In the genomic region with DNA sequence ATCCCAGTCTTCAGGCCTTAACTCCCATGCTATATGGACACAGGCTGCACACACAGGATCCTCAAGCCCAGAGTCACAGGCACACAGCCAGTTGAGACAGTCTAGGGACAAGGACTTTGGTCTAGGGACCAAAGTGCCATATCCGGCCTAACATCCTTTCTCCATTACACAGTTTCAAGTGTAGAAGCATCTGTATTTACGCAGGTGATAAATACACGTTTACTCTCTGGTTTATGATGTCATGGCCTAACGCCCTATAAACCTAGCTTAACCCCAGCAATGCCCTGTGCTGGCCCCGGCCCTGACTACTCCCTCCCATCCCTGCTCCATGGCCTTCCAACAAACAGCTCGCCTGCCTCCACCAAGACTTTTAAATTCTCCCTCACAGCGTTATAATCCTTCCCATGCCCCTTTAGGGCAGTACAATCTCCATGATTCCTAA, we compare ENCODE assay signal across 14 cellular contexts. TPM values are rescaled to one million over a fixed set of nuclear protein-coding genes. Genes with fewer than 3 reads are reported as not detected.
A peak's percentile ranks its signal among the peaks of the same experiment; 100 is the strongest.
DNase-seq lines count a peak whose midpoint lies in the region; ATAC-seq and TF ChIP-seq lines count a peak whose summit lies in the region.
"Had no signal": no experiment of that assay in that cellular context is flagged by ENCODE, and none has a peak within 500 bp of the region (broad histone marks: within the 10 kb centered on the region; RNA-seq: fewer than 3 reads in every experiment).

No MANE protein-coding gene starts in this region.

- no peaks in the 10 kb centered on the region for H3K27me3 Mint-ChIP-seq in WTC11 (ENCODE audit: low read depth)

- ATAC-seq in WTC11 = no peak
- ATAC-seq in GM19023 (IDR thresholded peaks at IDR 0.05; ENCODE audit: unreplicated experiment) = no peak
- ATAC-seq: activated CD4-positive, CD25-positive, alpha-beta regulatory T cell treated with anti-CD3 and anti-CD28 coated beads, Interleukin-2, amount 50 U/mL, for 24 hours; activated T-cell treated with anti-CD3 and anti-CD28 coated beads, Interleukin-2, amount 50 U/mL, for 72 hours; stimulated activated naive CD8-positive, alpha-beta T cell treated with anti-CD3 and anti-CD28 coated beads, Interleukin-15, Interleukin-2, amounts not matched to agents 100 U/mL and 50 U/mL, for 24 hours had no signal

- no peaks in the 10 kb centered on the region for H3K9me3 ChIP-seq in tibial nerve

- POLR2A ChIA-PET in WTC11 (lab: Charles Lee) = interaction anchor here (0.8 kb wide), 1 partner anchor 12 kb away, joined by 9 read pairs; no protein-coding TSS in a partner anchor

- CTCF ChIA-PET in WTC11 (lab: Charles Lee) = interaction anchor here (1.3 to 1.6 kb wide), 2 partner anchors 10 to 39 kb away, joined by 6 to 8 read pairs; no protein-coding TSS in a partner anchor

- H3K36me3 ChIP-seq in tibial nerve = no peaks in the 10 kb centered on the region

- TF ChIP-seq CTCF in WTC11 (IDR thresholded peaks at IDR 0.05) (no peak), tibial nerve (IDR thresholded peaks at IDR 0.05) (no peak)

- H3K27me3 ChIP-seq in tibial nerve = no peaks in the 10 kb centered on the region

- H3K4me3 ChIP-seq in tibial nerve = no peak overlapping the region

- DNase-seq in NCI-H1417 (lab: John Stamatoyannopoulos, UW) = peak in 2 of 3 experiments; percentile 32 to 56
- no peak for DNase-seq in NCI-H1417 treated with DMSO at 0.1 percent for 48 hours (lab: John Stamatoyannopoulos, UW)
- no peak for DNase-seq in WTC11 (ENCODE audit: low spot score)
- peak; percentile 28 for DNase-seq in medulla oblongata (ENCODE audit: extremely low spot score)
- DNase-seq in tibial nerve (ENCODE audit: low spot score in 2 of 2) = no peak
- DNase-seq in NCI-H128 (lab: John Stamatoyannopoulos, UW; ENCODE audit: unreplicated experiment) = no peak
- DNase-seq in stimulated activated CD4-positive, alpha-beta T cell treated with anti-CD3 and anti-CD28 coated beads, Interleukin-12 subunit alpha, Interleukin-12 subunit beta, amount 100 ng/mL, for 4 hours = no peak
- DNase-seq: 8988T; activated T-cell treated with anti-CD3 and anti-CD28 coated beads, Interleukin-2, amount 50 U/mL, for 72 hours; NCI-H446 treated with DMSO at 0.1 percent for 48 hours; stimulated activated CD4-positive, alpha-beta T cell treated with anti-CD3 and anti-CD28 coated beads, Interleukin-2, amount 100 ng/mL, for 24 hours; stimulated activated naive CD8-positive, alpha-beta T cell treated with anti-CD3 and anti-CD28 coated beads, Interleukin-15, Interleukin-2, amounts not matched to agents 100 U/mL and 50 U/mL, for 24 hours had no signal

- no peak for TF ChIP-seq EP300 in tibial nerve (IDR thresholded peaks at IDR 0.05)

- H3K9me3 Mint-ChIP-seq in WTC11 = no peaks in the 10 kb centered on the region
- H3K9me3 Mint-ChIP-seq: activated T-cell treated with anti-CD3 and anti-CD28 coated beads, Interleukin-2, amount 50 U/mL, for 72 hours had no signal

- 47 to 50% methylated on average over 7 of the region's 7 CpGs for WGBS in tibial nerve, 2 donors

- no peak overlapping the region for H3K4me3 Mint-ChIP-seq in WTC11
- H3K4me3 Mint-ChIP-seq: activated T-cell treated with anti-CD3 and anti-CD28 coated beads, Interleukin-2, amount 50 U/mL, for 72 hours had no signal

- peaks cover 4 to 99% (median 66%) of the 10 kb centered on the region in 4 donors for H3K4me1 ChIP-seq in tibial nerve

- TF ChIP-seq POLR2A in tibial nerve (IDR thresholded peaks at IDR 0.05) = no peak

- no peak overlapping the region for H3K27ac Mint-ChIP-seq in WTC11
- H3K27ac Mint-ChIP-seq: activated T-cell treated with anti-CD3 and anti-CD28 coated beads, Interleukin-2, amount 50 U/mL, for 72 hours had no signal

- H3K36me3 Mint-ChIP-seq in WTC11 = no peaks in the 10 kb centered on the region

- H3K27ac ChIP-seq in tibial nerve = peak overlapping the region in 3 of 4 donors; percentile 6 to 97 (median 89)

- H3K4me1 Mint-ChIP-seq in WTC11 = peaks cover 25% of the 10 kb centered on the region

TF ChIP-seq in WTC11, 78 proteins besides CTCF, POLR2A, EP300 and RAD21:
- TF ChIP-seq GABPB1 (CRISPR knock-in tag; IDR thresholded peaks at IDR 0.05) = peak; percentile 50; the same call in 1 of the 2 replicates
- TF ChIP-seq SMAD3 (CRISPR knock-in tag; IDR thresholded peaks at IDR 0.05; ENCODE audit: borderline replicate concordance) = no peak

RNA-seq across cellular contexts. Expression of a gene that starts 17.1 kb away (rescaled TPM):
- total RNA-seq in WTC11 (2021) (6.5 to 12.2 TPM (median 9.4 TPM) in 3 replicates), tibial nerve (10 to 100 TPM; 32.1 to 55.5 (median 38.8) TPM)

RNA-seq across cellular contexts. Expression of a gene that starts 50.0 kb away (rescaled TPM):
- total RNA-seq in WTC11 (2021) = 43.1 to 43.8 TPM (median 43.3 TPM) in 3 replicates
- total RNA-seq in tibial nerve = 10 to 100 TPM; 42.3 to 66.0 (median 48.3) TPM

Comparison
In these comparisons a context has a peak if more than half of its experiments do, and no peak if none do; other contexts are left out.
1. DNase-seq: peak in NCI-H1417 (2 of 3) and medulla oblongata (single experiment); none in NCI-H1417 treated with DMSO at 0.1 percent for 48 hours (single experiment), WTC11 (single experiment), tibial nerve (0 of 2), NCI-H128 (single experiment) and stimulated activated CD4-positive, alpha-beta T cell treated with anti-CD3 and anti-CD28 coated beads, Interleukin-12 subunit alpha, Interleukin-12 subunit beta, amount 100 ng/mL, for 4 hours (single experiment).